Comparison of ENCODE assay signal across 30 cellular contexts in the genomic region with DNA sequence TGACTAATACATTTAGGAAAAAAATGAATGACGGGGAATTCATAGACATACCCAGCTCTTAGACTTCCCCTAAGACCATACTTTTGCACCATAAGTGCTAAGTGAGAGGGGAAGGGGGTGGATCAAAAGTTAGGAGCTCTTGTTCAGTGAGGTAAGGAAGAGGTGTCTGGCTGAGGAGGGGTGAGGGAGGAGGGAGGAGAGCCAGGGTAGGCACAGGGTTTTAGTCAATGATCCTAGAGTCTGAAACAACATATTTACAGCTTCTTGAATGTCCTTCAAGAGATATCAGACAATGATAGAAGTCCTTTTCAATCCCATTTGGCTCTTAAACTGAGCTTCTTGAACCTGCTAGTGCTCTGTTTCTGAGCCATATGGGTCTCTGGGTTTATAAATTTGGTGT.
"Had no signal": no experiment of that assay in that cellular context is flagged by ENCODE, and none has a peak within 500 bp of the region (broad histone marks: within the 10 kb centered on the region; RNA-seq: fewer than 3 reads in every experiment).

No MANE protein-coding gene starts in this region.

- H3K27me3 ChIP-seq: neural progenitor cell, ovary, suprapubic skin, testis, tibial artery, transverse colon, upper lobe of right lung, uterus had no signal

- H3K36me3 ChIP-seq: neural progenitor cell, ovary, spleen, suprapubic skin, tibial artery, transverse colon, upper lobe of right lung, uterus had no signal

- H3K4me1 ChIP-seq: neural progenitor cell, parathyroid adenoma, psoas muscle, spleen, suprapubic skin, testis, transverse colon, upper lobe of right lung had no signal

- H3K27ac Mint-ChIP-seq: naive B cell; naive thymus-derived CD8-positive, alpha-beta T cell; nephron; neural progenitor cell; progenitor cell of endocrine pancreas; stimulated activated memory B cell treated with anti-CD40 and anti-IgM and Interleukin-4, amounts not matched to agents 10 μg/mL and 1 μg/mL and 100 μg/mL, for 72 hours; stimulated activated naive CD8-positive, alpha-beta T cell treated with anti-CD3 and anti-CD28 coated beads, Interleukin-15, Interleukin-2, amounts not matched to agents 100 ng/mL and 50 ng/mL, for 24 hours; type B pancreatic cell had no signal

- H3K9me3 ChIP-seq: ovary, psoas muscle, spleen, suprapubic skin, testis, tibial artery, transverse colon, upper lobe of right lung, uterus had no signal

- DNase-seq: naive B cell; naive thymus-derived CD8-positive, alpha-beta T cell; occipital lobe; ovary; posterior cingulate gyrus; psoas muscle; right cardiac atrium; spleen; stimulated activated CD4-positive, alpha-beta T cell treated with anti-CD3 and anti-CD28 coated beads, Interleukin-12 subunit alpha, Interleukin-12 subunit beta, amount 100 ng/mL, for 4 hours; stimulated activated CD4-positive, alpha-beta T cell treated with anti-CD3 and anti-CD28 coated beads, Interleukin-1b, Interleukin-23, amount 100 ng/mL, for 48 hours; stimulated activated CD4-positive, alpha-beta T cell treated with anti-CD3 and anti-CD28 coated beads, Interleukin-4, amount 100 ng/mL, for 1 hour; stimulated activated CD4-positive, alpha-beta T cell treated with anti-CD3 and anti-CD28 coated beads, Interleukin-4, amount 100 ng/mL, for 4 hours; stimulated activated CD8-positive, alpha-beta memory T cell treated with anti-CD3 and anti-CD28 coated beads, Interleukin-4, amount 100 ng/mL, for 48 hours; stimulated activated naive CD4-positive, alpha-beta T cell; substantia nigra; testis; tibial artery; transverse colon; upper lobe of right lung; uterus had no signal

- ATAC-seq: naive thymus-derived CD8-positive, alpha-beta T cell; psoas muscle; right cardiac atrium; stimulated activated memory B cell treated with anti-CD40 and anti-IgM and Interleukin-4, amounts not matched to agents 10 μg/mL and 1 μg/mL and 100 μg/mL, for 72 hours; upper lobe of right lung had no signal

- H3K9me3 Mint-ChIP-seq: neural progenitor cell; stimulated activated naive CD8-positive, alpha-beta T cell treated with anti-CD3 and anti-CD28 coated beads, Interleukin-15, Interleukin-2, amounts not matched to agents 100 ng/mL and 50 ng/mL, for 24 hours; type B pancreatic cell had no signal

- H3K27me3 Mint-ChIP-seq: progenitor cell of endocrine pancreas, type B pancreatic cell had no signal

- H3K4me3 Mint-ChIP-seq: naive B cell; naive thymus-derived CD8-positive, alpha-beta T cell; nephron; neural progenitor cell; stimulated activated memory B cell treated with anti-CD40 and anti-IgM and Interleukin-4, amounts not matched to agents 10 μg/mL and 1 μg/mL and 100 μg/mL, for 72 hours; stimulated activated naive CD8-positive, alpha-beta T cell treated with anti-CD3 and anti-CD28 coated beads, Interleukin-15, Interleukin-2, amounts not matched to agents 100 ng/mL and 50 ng/mL, for 24 hours; type B pancreatic cell had no signal

- H3K27ac ChIP-seq: neural progenitor cell, ovary, parathyroid adenoma, psoas muscle, skin epidermis, spleen, suprapubic skin, testis, tibial artery, transverse colon, upper lobe of right lung, uterus had no signal

- H3K4me1 Mint-ChIP-seq: naive B cell; naive thymus-derived CD8-positive, alpha-beta T cell; nephron; stimulated activated memory B cell treated with anti-CD40 and anti-IgM and Interleukin-4, amounts not matched to agents 10 μg/mL and 1 μg/mL and 100 μg/mL, for 72 hours had no signal

- H3K4me3 ChIP-seq: neural progenitor cell, ovary, psoas muscle, skin epidermis, smooth muscle cell, spleen, suprapubic skin, testis, tibial artery, transverse colon, upper lobe of right lung, uterus had no signal
